Comparison of ENCODE assay signal across 8 cellular contexts in genomic region chr2:25878361-25879132, GRCh38. TPM values are rescaled to one million over a fixed set of nuclear protein-coding genes. Genes with fewer than 3 reads are reported as not detected.
DNase-seq lines count a peak whose midpoint lies in the region; ATAC-seq and TF ChIP-seq lines count a peak whose summit lies in the region.

Gene ASXL2, minus strand, starts transcription at chr2:25878487. Its CDS starts 265 bp downstream, at chr2:25878222.

- POLR2A ChIA-PET in CD8-positive, alpha-beta T cell (lab: Charles Lee), result interaction anchor here (0.6 to 2.5 kb wide), 17 partner anchors 8 to 1802 kb away, joined by 3 to 24 read pairs (median 4); partner anchors contain the start of genes DTNB, RAB10, SELENOI and SF3B6

- peak; percentile 93 to 98 (median 97) for DNase-seq in CD8-positive, alpha-beta T cell
- DNase-seq in HS-27A (ENCODE audit: low read depth) (peak; percentile 71), NK-92 (lab: John Stamatoyannopoulos, UW; ENCODE audit: unreplicated experiment) (peak; percentile 77), lung (ENCODE audit: low spot score) (peak; percentile 96)
- peak; percentile 91 to 95 for DNase-seq in activated CD8-positive, alpha-beta memory T cell treated with anti-CD3 and anti-CD28 coated beads for 1 hour (ENCODE audit: extremely low read depth in 1 of 2, low read depth in 1 of 2)
- peak; percentile 94 for DNase-seq in effector CD4-positive, alpha-beta T cell
- peak; percentile 89 to 96 (median 94) for DNase-seq in stimulated activated CD4-positive, alpha-beta T cell treated with anti-CD3 and anti-CD28 coated beads, TNF-alpha, amount 100 ng/mL, for 4 hours (ENCODE audit: low read depth in 3 of 3)

- peak within 1 kb of the TSS; percentile 93 for H3K4me3 ChIP-seq in CD8-positive, alpha-beta T cell (ENCODE audit: low read depth, low read length)
- peak within 1 kb of the TSS; percentile 82 for H3K4me3 ChIP-seq in lung

- peak; percentile 85 for ATAC-seq in CD8-positive, alpha-beta T cell
- ATAC-seq in GM19467 (IDR thresholded peaks at IDR 0.05; ENCODE audit: unreplicated experiment), result peak; percentile 92
- peak; percentile 98 for ATAC-seq in lung (ENCODE audit: insufficient read depth, low FRiP score)

- TF ChIP-seq CTCF in CD8-positive, alpha-beta T cell (IDR thresholded peaks at IDR 0.05), result no peak
- no peak for TF ChIP-seq CTCF in lung (IDR thresholded peaks at IDR 0.05; ENCODE audit: control extremely low read depth, extremely low read depth)

- no peaks in the 10 kb centered on the region for H3K36me3 ChIP-seq in CD8-positive, alpha-beta T cell (ENCODE audit: insufficient read depth, low read length)
- H3K36me3 ChIP-seq in lung (ENCODE audit: control insufficient read depth in 2 of 2, insufficient read depth in 2 of 2, low read length in 2 of 2), result no peaks in the 10 kb centered on the region

- peak within 1 kb of the TSS; percentile 99 for H3K27ac Mint-ChIP-seq in CD8-positive, alpha-beta T cell

- no peaks in the 10 kb centered on the region for H3K9me3 ChIP-seq in CD8-positive, alpha-beta T cell (ENCODE audit: low read length)
- H3K9me3 ChIP-seq in lung (ENCODE audit: control insufficient read depth in 2 of 2, insufficient read depth in 1 of 2, low read length in 1 of 2), result no peaks in the 10 kb centered on the region

- peaks cover 25% of the 10 kb centered on the region for H3K4me1 ChIP-seq in CD8-positive, alpha-beta T cell (ENCODE audit: insufficient read depth, low read length)
- H3K4me1 ChIP-seq in lung (ENCODE audit: control insufficient read depth in 2 of 2, insufficient read depth in 2 of 2, low read length in 2 of 2), result peaks cover 3% of the 10 kb centered on the region in 2 donors

- no peaks in the 10 kb centered on the region for H3K27me3 ChIP-seq in CD8-positive, alpha-beta T cell (ENCODE audit: insufficient read depth, low read length)
- no peaks in the 10 kb centered on the region for H3K27me3 ChIP-seq in lung (ENCODE audit: control insufficient read depth, insufficient read depth)

- H3K4me1 Mint-ChIP-seq in CD8-positive, alpha-beta T cell (ENCODE audit: low read depth), result peaks cover 34% of the 10 kb centered on the region

- H3K27me3 Mint-ChIP-seq in CD8-positive, alpha-beta T cell (ENCODE audit: low read depth), result no peaks in the 10 kb centered on the region

- H3K27ac ChIP-seq in CD8-positive, alpha-beta T cell (ENCODE audit: low read depth, low read length), result peak within 1 kb of the TSS; percentile 95
- H3K27ac ChIP-seq in lung (ENCODE audit: low read depth in 1 of 2, low read length in 1 of 2), result peak within 1 kb of the TSS; percentile 91 to 96

- WGBS in lung, 2 donors, result 2 to 3% methylated on average over 48 to 56 of the region's 56 CpGs

- CTCF ChIA-PET in CD8-positive, alpha-beta T cell (lab: Charles Lee), result interaction anchor here (1.1 to 1.8 kb wide), 6 partner anchors 10 to 306 kb away, joined by 4 to 14 read pairs (median 6); no protein-coding TSS in a partner anchor

- H3K36me3 Mint-ChIP-seq in CD8-positive, alpha-beta T cell, result peaks cover 20% of the 10 kb centered on the region

- no peaks in the 10 kb centered on the region for H3K9me3 Mint-ChIP-seq in CD8-positive, alpha-beta T cell

- peak within 1 kb of the TSS; percentile 92 for H3K4me3 Mint-ChIP-seq in CD8-positive, alpha-beta T cell

- intact Hi-C loops in CD8-positive, alpha-beta T cell (cut with DNase I, micrococcal nuclease), result loop anchor here (1.0 to 10.0 kb wide), 13 partner anchors 26 to 1831 kb away; partner anchors contain the start of genes DNAJC27 (in 2 of the 2), HADHA (in 2 of the 2), HADHB (in 2 of the 2) and KIF3C (in 2 of the 2)

RNA-seq across cellular contexts. Expression of gene ASXL2, which starts in this region (rescaled TPM):
- total RNA-seq in CD8-positive, alpha-beta T cell, result 10 to 100 TPM in 1 of 2 experiments, 1 to 10 TPM in 1; 7.5 to 10.7 TPM
- 10 to 100 TPM; 18.4 to 29.0 TPM for total RNA-seq in lung
- 1 to 10 TPM; 2.4 to 6.2 TPM for polyA plus RNA-seq in lung

Comparison
In these comparisons a context has a peak if more than half of its experiments do, and no peak if none do; other contexts are left out.
1. Peak in every context shown above with its lines: DNase-seq, ATAC-seq, H3K4me3 ChIP-seq and H3K27ac ChIP-seq.